ENCODE assay signal across 8 cellular contexts in the genomic region with DNA sequence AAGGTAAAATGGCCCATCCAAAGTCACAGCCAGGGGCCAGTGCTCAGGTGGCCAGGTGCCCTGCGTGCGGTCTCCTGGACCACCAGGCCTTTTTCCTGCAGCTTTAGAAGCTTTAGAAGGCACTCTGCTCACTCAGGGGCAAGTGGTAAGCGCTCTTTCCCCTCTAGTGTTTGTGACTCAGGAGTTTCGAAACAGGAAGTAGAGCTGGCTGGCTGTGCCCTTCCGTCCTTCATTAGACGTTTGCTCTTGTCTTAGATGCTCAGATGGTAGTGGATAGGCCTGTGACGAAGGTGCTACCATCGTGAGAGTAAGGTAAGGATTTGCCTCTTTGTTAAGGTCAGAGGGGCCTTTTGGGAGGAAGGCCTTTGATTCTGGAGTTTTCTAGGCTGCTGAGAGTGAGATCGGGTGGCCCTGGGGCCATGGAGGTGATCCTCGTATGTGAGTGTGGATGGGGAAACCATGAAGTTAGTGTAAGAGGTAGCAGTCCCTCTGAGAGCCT. TPM values are rescaled to one million over a fixed set of nuclear protein-coding genes. Genes with fewer than 3 reads are reported as not detected.
DNase-seq lines count a peak whose midpoint lies in the region; ATAC-seq, FAIRE-seq and TF ChIP-seq lines count a peak whose summit lies in the region.

A gene (plus strand): TSS at position 235 of the 499 bp plus-strand sequence. CDS start 5,951 bp downstream, outside the sequence.

- peak within 1 kb of the TSS; percentile 96 for H3K4me3 Mint-ChIP-seq in activated B cell treated with CpG ODN at 0.5 μM for 24 hours

- ATAC-seq in activated B cell treated with CpG ODN at 0.5 μM for 24 hours (ENCODE audit: low read depth): peak; percentile 59

- no peaks in the 10 kb centered on the region for H3K27me3 Mint-ChIP-seq in activated B cell treated with CpG ODN at 0.5 μM for 24 hours

- DNase-seq in GM12892 (ENCODE audit: insufficient read length) (no peak), activated B cell treated with CpG ODN at 0.5 μM for 24 hours (peak; percentile 50), coronary artery (ENCODE audit: low spot score) (no peak), substantia nigra (lab: John Stamatoyannopoulos, UW) (peak in 7 of 49 donors; percentile 3 to 27 (median 11)), NCI-H2107 treated with DMSO at 0.1 percent for 48 hours (lab: John Stamatoyannopoulos, UW; ENCODE audit: unreplicated experiment) (no peak), D341Med (ENCODE audit: low spot score) (no peak)
- peak; percentile 92 for DNase-seq in Jurkat, Clone E6-1 (ENCODE audit: low read depth, low spot score)

- CTCF ChIA-PET in activated B cell treated with CpG ODN at 0.5 μM for 24 hours (lab: Charles Lee): interaction anchor here (1.1 to 7.9 kb wide), 4 partner anchors 18 to 103 kb away, joined by 5 to 57 read pairs (median 18); no protein-coding TSS in a partner anchor

- peak; percentile 76 for TF ChIP-seq POLR2A in GM12892 (IDR thresholded peaks at IDR 0.05; ENCODE audit: low read depth, low read length)

- no peaks in the 10 kb centered on the region for H3K27me3 ChIP-seq in mononuclear cell (ENCODE audit: insufficient read depth, low read length)

- peak within 1 kb of the TSS; percentile 99 for H3K27ac Mint-ChIP-seq in activated B cell treated with CpG ODN at 0.5 μM for 24 hours

- peak within 1 kb of the TSS; percentile 11 to 60 for H3K27ac ChIP-seq in coronary artery
- H3K27ac ChIP-seq in substantia nigra (ENCODE audit: low read depth, low read length, poor library complexity, severe bottlenecking): peak within 1 kb of the TSS; percentile 16

- peak; percentile 84 for FAIRE-seq in GM12892 (lab: Jason Lieb, UNC)

- peak within 1 kb of the TSS; percentile 79 for H3K4me3 ChIP-seq in Jurkat, Clone E6-1 (ENCODE audit: low read length)
- H3K4me3 ChIP-seq in coronary artery: peak within 1 kb of the TSS; percentile 77
- peak within 1 kb of the TSS; percentile 74 for H3K4me3 ChIP-seq in mononuclear cell (ENCODE audit: low read length)

- peaks cover 73% of the 10 kb centered on the region for H3K4me1 ChIP-seq in mononuclear cell (ENCODE audit: insufficient read depth, low read length)

- H3K36me3 Mint-ChIP-seq in activated B cell treated with CpG ODN at 0.5 μM for 24 hours (ENCODE audit: low read depth): peaks cover 12% of the 10 kb centered on the region

- intact Hi-C loops in activated B cell treated with CpG ODN at 0.5 μM for 24 hours (cut with micrococcal nuclease): loop anchor here (1.0 to 2.0 kb wide), 2 partner anchors 14 to 27 kb away; no protein-coding TSS in a partner anchor

- TF ChIP-seq CTCF in activated B cell treated with CpG ODN at 0.5 μM for 24 hours (IDR thresholded peaks at IDR 0.05): no peak
- no peak for TF ChIP-seq CTCF in coronary artery (IDR thresholded peaks at IDR 0.05)

- peaks cover 86% of the 10 kb centered on the region for H3K4me1 Mint-ChIP-seq in activated B cell treated with CpG ODN at 0.5 μM for 24 hours

- POLR2A ChIA-PET in activated B cell treated with CpG ODN at 0.5 μM for 24 hours (lab: Charles Lee): interaction anchor here (1.1 to 5.1 kb wide), 15 partner anchors 12 to 396 kb away, joined by 3 to 57 read pairs (median 6); a partner anchor contains a TSS

- H3K9me3 ChIP-seq in mononuclear cell (ENCODE audit: low read depth, low read length): no peaks in the 10 kb centered on the region

- H3K9me3 Mint-ChIP-seq in activated B cell treated with CpG ODN at 0.5 μM for 24 hours: no peaks in the 10 kb centered on the region

RNA-seq across cellular contexts. Expression of the gene that starts here (rescaled TPM):
- 27.6 TPM for polyA plus RNA-seq in GM12892 (2012; ENCODE audit: missing spikeins)
- 41.9 TPM for polyA plus RNA-seq in Jurkat, Clone E6-1 (2012; ENCODE audit: insufficient read depth, insufficient read length)
- total RNA-seq in activated B cell treated with CpG ODN at 0.5 μM for 24 hours (74.2 and 84.4 TPM in 2 replicates), mononuclear cell (129 TPM)

Comparison
In these comparisons a context has a peak if more than half of its experiments do, and no peak if none do; other contexts are left out.
1. DNase-seq: peak in Jurkat, Clone E6-1 (single experiment) and activated B cell treated with CpG ODN at 0.5 μM for 24 hours (single experiment); none in GM12892 (single experiment), coronary artery (single experiment), NCI-H2107 treated with DMSO at 0.1 percent for 48 hours (single experiment) and D341Med (single experiment).
2. Peak in every context shown above with its lines, with median percentiles within 50 percentile points of each other: H3K4me3 ChIP-seq.